ENCODE assay signal across 7 cellular contexts in genomic region chr5:178625679-178626483, GRCh38. TPM values are rescaled to one million over a fixed set of nuclear protein-coding genes. Genes with fewer than 3 reads are reported as not detected.
DNase-seq lines count a peak whose midpoint lies in the region; ATAC-seq, FAIRE-seq and TF ChIP-seq lines count a peak whose summit lies in the region.

No MANE protein-coding gene starts in this region.

- H2AFZ ChIP-seq in GM23338 (no peak overlapping the region), GM12878 (ENCODE audit: control insufficient read depth, low read depth, low read length) (peak overlapping the region; percentile 97)

- TF ChIP-seq CTCF in GM23338 (conservative IDR thresholded peaks at IDR 0.05; ENCODE audit: low read depth in 2 of 2) (no peak), GM12878 (IDR thresholded peaks at IDR 0.05 in 2 of 3, conservative IDR thresholded peaks at IDR 0.05 in 1 of 3; ENCODE audit: control insufficient read depth in 2 of 3, extremely low read depth in 1 of 3, insufficient read depth in 1 of 3, low read depth in 3 of 3, low read length in 3 of 3) (no peak), kidney (IDR thresholded peaks at IDR 0.05; ENCODE audit: borderline replicate concordance, extremely low read depth, insufficient read depth) (no peak), stomach (IDR thresholded peaks at IDR 0.05) (no peak)

- intact Hi-C loops in GM12878 (cut with micrococcal nuclease; ENCODE audit: unreplicated experiment) = loop anchor here (10.0 kb wide), 2 partner anchors 229 to 929 kb away; partner anchors contain the start of genes RUFY1 and ZNF354B
- intact Hi-C loops in kidney (cut with DNase I) = no loop called here
- intact Hi-C loops in stomach (cut with DNase I; ENCODE audit: low total_unique reads) = no loop called here

- H3K36me3 ChIP-seq in GM23338 (ENCODE audit: insufficient read depth) (peaks cover 14% of the 10 kb centered on the region; the same call in 1 of the 2 replicates), GM12878 (ENCODE audit: control insufficient read depth in 2 of 2, insufficient read depth in 2 of 2, low read length in 1 of 2) (peaks cover 0 to 8% of the 10 kb centered on the region in 2 experiments; a peak in 3 of 4 replicates), kidney (ENCODE audit: control insufficient read depth in 1 of 2, insufficient read depth in 2 of 2, low read length in 2 of 2) (peaks cover 11 to 13% of the 10 kb centered on the region in 2 donors), stomach (peaks cover 3 to 24% (median 22%) of the 10 kb centered on the region in 4 donors)

- SMC1A ChIA-PET in GM12878 (lab: Charles Lee; ENCODE audit: uncharacterized antibody, unreplicated experiment) = interaction anchor here (0.9 to 2.4 kb wide), 5 partner anchors 8 to 214 kb away, joined by 4 to 10 read pairs (median 5); no protein-coding TSS in a partner anchor

- in situ Hi-C loops in GM12878 (cut with MboI) = loop anchor here (10.0 kb wide), 1 partner anchor 919 kb away; no protein-coding TSS in a partner anchor

- TF ChIP-seq RAD21 in GM12878 (IDR thresholded peaks at IDR 0.05; ENCODE audit: insufficient read depth, low read depth, low read length) = no peak

- H3K4me1 ChIP-seq in GM23338 (ENCODE audit: insufficient read depth) = peaks cover 23% of the 10 kb centered on the region
- H3K4me1 ChIP-seq in GM12878 (ENCODE audit: control insufficient read depth, insufficient read depth, low read length) = no peaks in the 10 kb centered on the region
- peaks cover 13 to 15% of the 10 kb centered on the region in 2 donors for H3K4me1 ChIP-seq in kidney (ENCODE audit: control insufficient read depth in 1 of 2, insufficient read depth in 1 of 2, low read depth in 1 of 2, low read length in 2 of 2)
- peaks cover 23 to 53% (median 37%) of the 10 kb centered on the region in 4 donors for H3K4me1 ChIP-seq in stomach

- H3K79me2 ChIP-seq in GM23338 (replicated peaks; ENCODE audit: insufficient read depth) = peaks cover 44% of the 10 kb centered on the region
- peaks cover 55% of the 10 kb centered on the region for H3K79me2 ChIP-seq in GM12878 (ENCODE audit: control insufficient read depth, insufficient read depth, low read length)

- no TSS peak for BruUV-seq in GM12878 (replicated peaks; lab: Mats Ljungman, UMichigan)

- peaks cover 8% of the 10 kb centered on the region for H3K27me3 Mint-ChIP-seq in GM23338 (ENCODE audit: insufficient read depth, low read depth, poor library complexity)

- TF ChIP-seq POLR2A in GM12878 (IDR thresholded peaks at IDR 0.05; ENCODE audit: low read depth, low read length) (no peak), stomach (IDR thresholded peaks at IDR 0.05) (no peak)

- RAD21 ChIA-PET in GM12878 (lab: Charles Lee; ENCODE audit: unreplicated experiment) = interaction anchor here (0.5 to 1.9 kb wide), 3 partner anchors 11 to 105 kb away, joined by 3 to 7 read pairs (median 4); partner anchors contain the start of gene ZNF354A

- peaks cover 4% of the 10 kb centered on the region; the same call in 2 of the 3 replicates for H3K9me3 Mint-ChIP-seq in GM23338

- CTCF ChIA-PET in GM12878 (lab: Yijun Ruan, JAX) = interaction anchor here (0.6 to 2.5 kb wide), 4 partner anchors 9 to 1288 kb away, joined by 3 to 11 read pairs (median 4); no protein-coding TSS in a partner anchor

- peak overlapping the region; percentile 67 for H3K27ac Mint-ChIP-seq in GM23338

- ATAC-seq in GM18502 (IDR thresholded peaks at IDR 0.05; ENCODE audit: poor library complexity, unreplicated experiment) = peak; percentile 6
- no peak; the same call in 2 of the 3 replicates for ATAC-seq in GM23338
- ATAC-seq in GM12878 = peak; percentile 35
- no peak for ATAC-seq in HG02840 (IDR thresholded peaks at IDR 0.05; ENCODE audit: low FRiP score, unreplicated experiment)

- H3K4me2 ChIP-seq in GM23338 = peak overlapping the region; percentile 87
- H3K4me2 ChIP-seq in GM12878 (ENCODE audit: control insufficient read depth, insufficient read depth) = peak overlapping the region; percentile 68

- peaks cover 14% of the 10 kb centered on the region; the same call in 2 of the 3 replicates for H3K36me3 Mint-ChIP-seq in GM23338 (ENCODE audit: low read depth)

- FAIRE-seq in GM12878 (lab: Jason Lieb, UNC) = no peak
- FAIRE-seq in kidney (lab: Jason Lieb, UNC) = no peak

- H3K9ac ChIP-seq in GM12878 (ENCODE audit: control insufficient read depth, insufficient read depth, low read length) = peak overlapping the region; percentile 99
- peak overlapping the region; percentile 89 to 98 for H3K9ac ChIP-seq in kidney (ENCODE audit: low read length in 2 of 2)

- POLR2A ChIA-PET in GM12878 (lab: Charles Lee) = interaction anchor here (0.5 to 2.5 kb wide), 5 partner anchors 10 to 1054 kb away, joined by 3 to 7 read pairs (median 5); partner anchors contain the start of genes HNRNPH1 and ZNF354A

- H3K4me3 Mint-ChIP-seq in GM23338 = peak overlapping the region; percentile 95

- WGBS in GM12878 (ENCODE audit: insufficient coverage, insufficient replicate concordance, low lambda C conversion rate, missing lambda C conversion rate) = under 1% methylated on average over 23 of the region's 23 CpGs
- 0% methylated on average over 22 to 23 of the region's 23 CpGs for WGBS in stomach, 5 donors

- H3K4me3 ChIP-seq in GM23338 (peak overlapping the region; percentile 91), GM12878 (peak overlapping the region; percentile 79), kidney (ENCODE audit: low read length in 2 of 2) (peak overlapping the region; percentile 86 to 96), stomach (peak overlapping the region; percentile 61 to 89 (median 75))

- H3K9me2 ChIP-seq in GM23338 (ENCODE audit: insufficient read depth) = no peaks in the 10 kb centered on the region

- TF ChIP-seq EP300 in GM12878 (IDR thresholded peaks at IDR 0.05; ENCODE audit: borderline replicate concordance in 1 of 2, control insufficient read depth in 1 of 2, low read depth in 2 of 2, low read length in 2 of 2) = no peak
- TF ChIP-seq EP300 in stomach (IDR thresholded peaks at IDR 0.05) = no peak

- no peaks in the 10 kb centered on the region; the same call in 1 of the 2 replicates for H4K20me1 ChIP-seq in GM23338 (replicated peaks; ENCODE audit: insufficient read depth)
- no peaks in the 10 kb centered on the region for H4K20me1 ChIP-seq in GM12878 (ENCODE audit: control insufficient read depth, insufficient read depth)

- peaks cover 31% of the 10 kb centered on the region for H3K4me1 Mint-ChIP-seq in GM23338

- H3K27ac ChIP-seq in GM23338 (ENCODE audit: low read depth) (peak overlapping the region; percentile 93), GM12878 (ENCODE audit: control insufficient read depth, insufficient read depth) (peak overlapping the region; percentile 95), kidney (ENCODE audit: low read depth in 2 of 2, low read length in 2 of 2) (peak overlapping the region; percentile 95 to 97), stomach (peak overlapping the region; percentile 91 to 99 (median 97))

- no peaks in the 10 kb centered on the region; the same call in 2 of the 3 replicates for H3K9me3 ChIP-seq in GM12878 (replicated peaks; ENCODE audit: control insufficient read depth, insufficient read depth, low read length)
- no peaks in the 10 kb centered on the region for H3K9me3 ChIP-seq in kidney (ENCODE audit: control insufficient read depth in 1 of 2, low read length in 2 of 2)
- H3K9me3 ChIP-seq in stomach = no peaks in the 10 kb centered on the region

- H3F3A ChIP-seq in GM23338 (replicated peaks; ENCODE audit: low read depth) = no peaks in the 10 kb centered on the region

- DNase-seq in GM23338 (ENCODE audit: low spot score) (peak; percentile 24), M059J (ENCODE audit: low read depth) (peak; percentile 9), GM12878 (ENCODE audit: low read depth, low spot score) (no peak), kidney (no peak), stomach (no peak)

- H3K27me3 ChIP-seq in GM23338 (ENCODE audit: insufficient read depth) (peaks cover 2% of the 10 kb centered on the region; the same call in 1 of the 2 replicates), GM12878 (replicated peaks in 1 of 2; ENCODE audit: control insufficient read depth in 2 of 2, insufficient read depth in 2 of 2, low read length in 1 of 2) (no peaks in the 10 kb centered on the region), stomach (no peaks in the 10 kb centered on the region)

RNA-seq across cellular contexts. Expression of gene CLK4, which starts 1.0 kb away (rescaled TPM):
- 9.9 and 15.3 TPM in 2 replicates for total RNA-seq in GM23338 (2014; rRNA removed; shearing (Covaris generic))
- polyA plus RNA-seq in GM23338 (2016; fragmentation: Nextera tagmentation; extraction: Ambion mirVana) (9.6 and 18.1 TPM in 2 replicates), GM12878 (2011; rRNA removed) (47.9 and 66.3 TPM in 2 replicates), GM12878 (2014; fragmentation: Illumina TruSeq; extraction: Trizol) (16.2 and 23.0 TPM in 2 replicates), GM12878 (2014; fragmentation: Nextera tagmentation; extraction: Ambion mirVana) (10 to 100 TPM; 13.6 to 20.7 TPM), GM12878 (2014; rRNA removed) (16.3 and 21.0 TPM in 2 replicates), GM12878 (2016; fragmentation: Nextera tagmentation; extraction: Ambion mirVana) (10 to 100 TPM; 16.4 to 17.5 TPM), kidney (ENCODE audit: insufficient read depth, low read depth, low replicate concordance) (15.4 TPM), stomach (10 to 100 TPM in 1 of 3 donors, 1 to 10 TPM in 2; 5.7 to 22.0 (median 8.2) TPM)
- 4.6 and 6.6 TPM in 2 replicates for total RNA-seq in M059J (2014; rRNA removed; shearing (Covaris generic))
- 196 and 199 TPM in 2 replicates for total RNA-seq in GM12878 (2013; cell fraction: nucleolus; rRNA removed)
- total RNA-seq in GM12878 (2014; rRNA removed) (21.2 and 25.6 TPM in 2 replicates), GM12878 (2014; rRNA removed; fragmentation: Illumina TruSeq; extraction: Trizol) (21.7 and 21.9 TPM in 2 replicates), GM12878 (2021) (17.0 and 19.3 TPM in 2 replicates), kidney (37.8 TPM), stomach (10 to 100 TPM; 28.6 to 88.3 (median 78.8) TPM)
- polyA plus RNA-seq in GM12878 (2011; ENCODE audit: low read depth) = 7.4 TPM
- 13.9 and 15.0 TPM in 2 replicates for polyA plus RNA-seq in GM12878 (2011; cell fraction: cytosol; rRNA removed)
- polyA plus RNA-seq in GM12878 (2011; cell fraction: nucleus; rRNA removed) = 120 and 150 TPM in 2 replicates
- 11.5 and 11.7 TPM in 2 replicates for polyA plus RNA-seq in GM12878 (2012)
- 47.9 and 61.4 TPM in 2 replicates for polyA minus RNA-seq in GM12878 (2011; rRNA and poly(A)+ RNA removed)
- polyA minus RNA-seq in GM12878 (2011; cell fraction: cytosol; rRNA and poly(A)+ RNA removed) = 8.1 and 8.3 TPM in 2 replicates
- 107 and 132 TPM in 2 replicates for polyA minus RNA-seq in GM12878 (2011; cell fraction: nucleus; rRNA and poly(A)+ RNA removed)

RNA-seq across cellular contexts. Expression of gene COL23A1, which starts 35.7 kb away (rescaled TPM):
- total RNA-seq in GM23338 (2014; rRNA removed; shearing (Covaris generic)) = 6.8 and 8.2 TPM in 2 replicates
- polyA plus RNA-seq in GM23338 (2016; fragmentation: Nextera tagmentation; extraction: Ambion mirVana) (4.8 and 6.6 TPM in 2 replicates), GM12878 (2011; rRNA removed) (not detected in 2 replicates), GM12878 (2014; fragmentation: Illumina TruSeq; extraction: Trizol) (0.03 TPM in 1 of 2 replicates, not detected in the other), GM12878 (2014; fragmentation: Nextera tagmentation; extraction: Ambion mirVana) (not detected), GM12878 (2014; rRNA removed) (0.09 TPM in 1 of 2 replicates, not detected in the other), GM12878 (2016; fragmentation: Nextera tagmentation; extraction: Ambion mirVana) (under 1 TPM; 0.07 to 0.83 TPM), kidney (ENCODE audit: insufficient read depth, low read depth, low replicate concordance) (4.1 TPM), stomach (1 to 10 TPM in 1 of 3 donors, under 1 TPM in 2; 0.56 to 1.1 (median 0.83) TPM)
- total RNA-seq in M059J (2014; rRNA removed; shearing (Covaris generic)) = not detected in 2 replicates
- not detected in 2 replicates for total RNA-seq in GM12878 (2013; cell fraction: nucleolus; rRNA removed)
- total RNA-seq in GM12878 (2014; rRNA removed) (0.05 and 0.11 TPM in 2 replicates), GM12878 (2014; rRNA removed; fragmentation: Illumina TruSeq; extraction: Trizol) (0.05 TPM in 1 of 2 replicates, not detected in the other), GM12878 (2021) (0.08 TPM in 1 of 2 replicates, not detected in the other), kidney (8.7 TPM), stomach (1 to 10 TPM in 4 of 5 donors, under 1 TPM in 1; under 0.01 to 7.0 (median 3.6) TPM)
- not detected for polyA plus RNA-seq in GM12878 (2011; ENCODE audit: low read depth)
- polyA plus RNA-seq in GM12878 (2011; cell fraction: cytosol; rRNA removed) = not detected in 2 replicates
- polyA plus RNA-seq in GM12878 (2011; cell fraction: nucleus; rRNA removed) = 0.10 and 0.12 TPM in 2 replicates
- polyA plus RNA-seq in GM12878 (2012) = 0.08 TPM in 1 of 2 replicates, not detected in the other
- not detected in 2 replicates for polyA minus RNA-seq in GM12878 (2011; rRNA and poly(A)+ RNA removed)
- not detected in 2 replicates for polyA minus RNA-seq in GM12878 (2011; cell fraction: cytosol; rRNA and poly(A)+ RNA removed)
- polyA minus RNA-seq in GM12878 (2011; cell fraction: nucleus; rRNA and poly(A)+ RNA removed) = 0.12 and 0.29 TPM in 2 replicates

Comparison
In these comparisons a context has a peak if more than half of its experiments do, and no peak if none do; other contexts are left out.
1. ATAC-seq: peak in GM18502 (single experiment) and GM12878 (single experiment); none in GM23338 (single experiment) and HG02840 (single experiment).
2. DNase-seq: peak in GM23338 (single experiment) and M059J (single experiment); none in GM12878 (single experiment), kidney (single experiment) and stomach (single experiment).
3. Peak in every context shown above with its lines, with median percentiles within 50 percentile points of each other: H3K27ac ChIP-seq and H3K4me3 ChIP-seq.